ENCODE assay signal across 16 cellular contexts in genomic region chr3:128730521-128730920, GRCh38. TPM values are rescaled to one million over a fixed set of nuclear protein-coding genes. Genes with fewer than 3 reads are reported as not detected.
A peak's percentile ranks its signal among the peaks of the same experiment; 100 is the strongest.
DNase-seq lines count a peak whose midpoint lies in the region; ATAC-seq and TF ChIP-seq lines count a peak whose summit lies in the region.
"Had no signal": no experiment of that assay in that cellular context is flagged by ENCODE, and none has a peak within 500 bp of the region (broad histone marks: within the 10 kb centered on the region; RNA-seq: fewer than 3 reads in every experiment).

No MANE protein-coding gene starts in this region.

- H3K4me3 ChIP-seq in IMR-90 (ENCODE audit: insufficient read depth, low read depth, low read length) (no peak overlapping the region), osteoblast (ENCODE audit: insufficient read depth, low read length) (peak overlapping the region; percentile 1), Caco-2 (ENCODE audit: low read depth, low read length) (no peak overlapping the region)
- H3K4me3 ChIP-seq: Peyer's patch, tibial nerve had no signal

- no peak for DNase-seq in activated CD4-positive, alpha-beta T cell treated with anti-CD3 and anti-CD28 coated beads for 36 hours
- no peak for DNase-seq in activated CD4-positive, alpha-beta T cell treated with anti-CD3 and anti-CD28 coated beads, Interleukin-2, amount 50 U/mL, for 4 hours
- DNase-seq in IMR-90 (no peak), chondrocyte (ENCODE audit: low spot score) (no peak), osteoblast (ENCODE audit: insufficient read length, low spot score, missing footprints) (peak; percentile 86), Caco-2 (no peak), NCI-H2107 treated with DMSO at 0.1 percent for 48 hours (lab: John Stamatoyannopoulos, UW; ENCODE audit: unreplicated experiment) (no peak), nucleus accumbens (lab: John Stamatoyannopoulos, UW) (no peak)
- DNase-seq: activated CD4-positive, alpha-beta T cell treated with anti-CD3 and anti-CD28 coated beads, Interleukin-2, amount 50 U/mL, for 48 hours; aorta; DMS53; KBM-7; NCI-H1436; NCI-H510A treated with DMSO at 0.1 percent for 48 hours had no signal

- no peak for TF ChIP-seq POLR2A in IMR-90 (IDR thresholded peaks at IDR 0.05; ENCODE audit: low read depth, low read length)

- H2AFZ ChIP-seq in IMR-90 (replicated peaks; ENCODE audit: low read length, poor library complexity) (no peak overlapping the region), osteoblast (ENCODE audit: low read length) (no peak overlapping the region)

- H3K27me3 ChIP-seq in IMR-90 (ENCODE audit: control insufficient read depth, insufficient read depth, low read length) (no peaks in the 10 kb centered on the region), osteoblast (ENCODE audit: insufficient read depth, low read length) (no peaks in the 10 kb centered on the region), Caco-2 (replicated peaks; ENCODE audit: control insufficient read depth, insufficient read depth, low read length) (no peaks in the 10 kb centered on the region)
- H3K27me3 ChIP-seq: Peyer's patch, tibial nerve had no signal

- POLR2A ChIA-PET in activated CD4-positive, alpha-beta T cell treated with anti-CD3 and anti-CD28 coated beads for 36 hours (lab: Charles Lee): interaction anchor here (0.7 to 2.1 kb wide), 4 partner anchors 27 to 80 kb away, joined by 3 to 7 read pairs (median 5); no protein-coding TSS in a partner anchor
- POLR2A ChIA-PET in IMR-90 (lab: Charles Lee; ENCODE audit: unreplicated experiment): no interaction called here
- POLR2A ChIA-PET in Caco-2 (lab: Charles Lee): no interaction called here

- peaks cover 98% of the 10 kb centered on the region for H3K79me2 ChIP-seq in osteoblast (ENCODE audit: insufficient read depth, low read length)

- no peak overlapping the region for H2AK5ac ChIP-seq in IMR-90 (ENCODE audit: low read depth, low read length)

- no peak overlapping the region for H3K56ac ChIP-seq in IMR-90 (ENCODE audit: extremely low read depth, insufficient read depth, low read length)

- H3K79me1 ChIP-seq in IMR-90 (ENCODE audit: low read depth in 1 of 2, low read length in 2 of 2): peaks cover 4 to 54% of the 10 kb centered on the region in 2 experiments; a peak in 3 of 4 replicates

- H3K4me1 ChIP-seq in IMR-90 (ENCODE audit: control insufficient read depth, insufficient read depth, low read length) (peaks cover 17% of the 10 kb centered on the region), osteoblast (ENCODE audit: insufficient read depth, low read length) (peaks cover 34% of the 10 kb centered on the region), Caco-2 (peaks cover 22% of the 10 kb centered on the region)

- peak overlapping the region; percentile 1; the same call in 1 of the 2 replicates for H3K23ac ChIP-seq in IMR-90 (ENCODE audit: low read depth, low read length)

- H4K20me1 ChIP-seq in IMR-90 (ENCODE audit: insufficient read depth, low read length) (peaks cover 95% of the 10 kb centered on the region), osteoblast (ENCODE audit: insufficient read depth, low read length) (peaks cover 87% of the 10 kb centered on the region)

- no peak overlapping the region for H2BK20ac ChIP-seq in IMR-90 (ENCODE audit: low read depth, low read length)

- H3K4ac ChIP-seq in IMR-90 (ENCODE audit: low read depth, low read length): no peak overlapping the region

- TF ChIP-seq RAD21 in IMR-90 (IDR thresholded peaks at IDR 0.05; ENCODE audit: low read length): no peak

- CTCF ChIA-PET in activated CD4-positive, alpha-beta T cell treated with anti-CD3 and anti-CD28 coated beads for 36 hours (lab: Charles Lee): interaction anchor here (0.6 to 6.9 kb wide), 7 partner anchors 8 to 65 kb away, joined by 3 to 29 read pairs (median 3); no protein-coding TSS in a partner anchor
- CTCF ChIA-PET in IMR-90 (lab: Yijun Ruan, JAX) (interaction anchor here (1.0 to 1.9 kb wide), 2 partner anchors 50 to 64 kb away, joined by 4 to 10 read pairs; no protein-coding TSS in a partner anchor), Caco-2 (lab: Charles Lee) (no interaction called here)

- no peak overlapping the region for H4K8ac ChIP-seq in IMR-90 (ENCODE audit: low read depth in 2 of 2, low read length in 2 of 2)

- BruUV-seq in IMR-90 (replicated peaks; lab: Mats Ljungman, UMichigan): no TSS peak
- BruUV-seq in Caco-2 (replicated peaks; lab: Mats Ljungman, UMichigan): no TSS peak

- no CpG with 5 or more reads among the region's 2 CpGs for WGBS in IMR-90 (ENCODE audit: extremely low coverage in 2 of 2, insufficient read length in 1 of 2), 2 experiments

- H3K27ac Mint-ChIP-seq in activated CD4-positive, alpha-beta T cell treated with anti-CD3 and anti-CD28 coated beads for 36 hours: peak overlapping the region; percentile 38
- peak overlapping the region; percentile 70 for H3K27ac Mint-ChIP-seq in chondrocyte (ENCODE audit: unreplicated experiment)
- no peak overlapping the region for H3K27ac Mint-ChIP-seq in Caco-2 (ENCODE audit: unreplicated experiment)

- H3K27ac ChIP-seq in IMR-90 (ENCODE audit: insufficient read depth, low read length) (peak overlapping the region; percentile 26; the same call in 1 of the 2 replicates), osteoblast (ENCODE audit: low read depth, low read length) (peak overlapping the region; percentile 71)
- H3K27ac ChIP-seq: tibial nerve had no signal

- H2BK15ac ChIP-seq in IMR-90 (ENCODE audit: low read depth, low read length): no peak overlapping the region

- H3K36me3 ChIP-seq in IMR-90 (ENCODE audit: control insufficient read depth, insufficient read depth, low read length) (peaks cover 3% of the 10 kb centered on the region), osteoblast (ENCODE audit: insufficient read depth, low read length) (no peaks in the 10 kb centered on the region), Caco-2 (ENCODE audit: control insufficient read depth, insufficient read depth, low read length) (no peaks in the 10 kb centered on the region)
- H3K36me3 ChIP-seq: Peyer's patch had no signal

- peaks cover 15% of the 10 kb centered on the region for H3K9me1 ChIP-seq in IMR-90 (ENCODE audit: insufficient read depth, low read length)

- in situ Hi-C loops in IMR-90 (cut with MboI; ENCODE audit: low sequenced_read_pairs): no loop called here

- H2AK9ac ChIP-seq in IMR-90 (replicated peaks; ENCODE audit: low read depth, low read length, poor library complexity): no peak overlapping the region

- H3K4me2 ChIP-seq in IMR-90 (ENCODE audit: low read depth, low read length) (peak overlapping the region; percentile 45; the same call in 1 of the 2 replicates), osteoblast (ENCODE audit: insufficient read depth, low read length) (peak overlapping the region; percentile 55)

- no peaks in the 10 kb centered on the region for H3K27me3 Mint-ChIP-seq in activated CD4-positive, alpha-beta T cell treated with anti-CD3 and anti-CD28 coated beads for 36 hours
- H3K27me3 Mint-ChIP-seq in chondrocyte (ENCODE audit: low read depth): no peaks in the 10 kb centered on the region
- H3K27me3 Mint-ChIP-seq in Caco-2 (ENCODE audit: insufficient read depth, unreplicated experiment): no peaks in the 10 kb centered on the region

- H4K91ac ChIP-seq in IMR-90 (ENCODE audit: insufficient read depth, low read depth, low read length): 0 out of 2 replicates have a peak overlapping the region, but pooled peaks have one; percentile 13

- H3K4me1 Mint-ChIP-seq in activated CD4-positive, alpha-beta T cell treated with anti-CD3 and anti-CD28 coated beads for 36 hours: peaks cover 79% of the 10 kb centered on the region
- H3K4me1 Mint-ChIP-seq in chondrocyte (ENCODE audit: low read depth) (peaks cover 82% of the 10 kb centered on the region), Caco-2 (ENCODE audit: low read depth, unreplicated experiment) (peaks cover 18% of the 10 kb centered on the region)

- no peak overlapping the region for H4K5ac ChIP-seq in IMR-90 (ENCODE audit: low read depth, low read length)

- H2BK5ac ChIP-seq in IMR-90 (ENCODE audit: low read depth, low read length, poor library complexity, severe bottlenecking): no peak overlapping the region

- no peak for ATAC-seq in activated CD4-positive, alpha-beta T cell treated with anti-CD3 and anti-CD28 coated beads for 36 hours
- ATAC-seq in IMR-90 (ENCODE audit: low read depth): no peak

- dilution Hi-C loops in IMR-90 (cut with HindIII; ENCODE audit: low sequenced_read_pairs, unreplicated experiment): no loop called here

- H3K9me3 Mint-ChIP-seq in activated CD4-positive, alpha-beta T cell treated with anti-CD3 and anti-CD28 coated beads for 36 hours (ENCODE audit: low read depth): no peaks in the 10 kb centered on the region
- H3K9me3 Mint-ChIP-seq in chondrocyte (ENCODE audit: low read depth) (no peaks in the 10 kb centered on the region), Caco-2 (ENCODE audit: unreplicated experiment) (no peaks in the 10 kb centered on the region)

- no peak overlapping the region for H3K18ac ChIP-seq in IMR-90 (ENCODE audit: low read depth, low read length)

- intact Hi-C loops in activated CD4-positive, alpha-beta T cell treated with anti-CD3 and anti-CD28 coated beads for 36 hours (cut with DNase I, micrococcal nuclease): loop anchor here in 1 of 2 experiments (1.0 kb wide), 1 partner anchor 58 kb away; no protein-coding TSS in a partner anchor
- intact Hi-C loops in IMR-90 (cut with micrococcal nuclease) (no loop called here), Caco-2 (cut with micrococcal nuclease; ENCODE audit: unreplicated experiment) (no loop called here)

- no peak overlapping the region for H3K9ac ChIP-seq in IMR-90 (ENCODE audit: low read depth, low read length)

- H3K9me3 ChIP-seq in IMR-90 (ENCODE audit: control insufficient read depth, insufficient read depth, low read length) (no peaks in the 10 kb centered on the region), osteoblast (ENCODE audit: low read depth, low read length) (no peaks in the 10 kb centered on the region), Caco-2 (no peaks in the 10 kb centered on the region)
- H3K9me3 ChIP-seq: Peyer's patch, tibial nerve had no signal

- peaks cover 48% of the 10 kb centered on the region for H3K36me3 Mint-ChIP-seq in activated CD4-positive, alpha-beta T cell treated with anti-CD3 and anti-CD28 coated beads for 36 hours (ENCODE audit: low read depth)
- H3K36me3 Mint-ChIP-seq in chondrocyte (ENCODE audit: low read depth): peaks cover 2% of the 10 kb centered on the region
- H3K36me3 Mint-ChIP-seq in Caco-2 (ENCODE audit: insufficient read depth, unreplicated experiment): peaks cover 27% of the 10 kb centered on the region

- TF ChIP-seq CTCF in IMR-90 (conservative IDR thresholded peaks at IDR 0.05; ENCODE audit: low read depth, low read length): no peak
- TF ChIP-seq CTCF in chondrocyte (IDR thresholded peaks at IDR 0.05): no peak
- TF ChIP-seq CTCF in osteoblast (IDR thresholded peaks at IDR 0.05; ENCODE audit: extremely low read depth, low read depth, low read length): no peak
- TF ChIP-seq CTCF in Caco-2 (IDR thresholded peaks at IDR 0.05; ENCODE audit: insufficient read depth in 1 of 2, low read depth in 1 of 2, low read length in 1 of 2, severe bottlenecking in 1 of 2, unreplicated experiment in 1 of 2): no peak

- no peak overlapping the region; the same call in 1 of the 2 replicates for H3K14ac ChIP-seq in IMR-90 (replicated peaks; ENCODE audit: low read depth, low read length)

- peak overlapping the region; percentile 20 for H3K4me3 Mint-ChIP-seq in activated CD4-positive, alpha-beta T cell treated with anti-CD3 and anti-CD28 coated beads for 36 hours
- H3K4me3 Mint-ChIP-seq in chondrocyte (ENCODE audit: unreplicated experiment) (no peak overlapping the region), Caco-2 (ENCODE audit: unreplicated experiment) (no peak overlapping the region)

- no peak overlapping the region for H2BK120ac ChIP-seq in IMR-90 (ENCODE audit: low read depth, low read length)

RNA-seq across cellular contexts. Expression of gene RAB7A, which starts 4.5 kb away (rescaled TPM):
- 100 to 1,000 TPM; 297 to 534 TPM for total RNA-seq in activated CD4-positive, alpha-beta T cell treated with anti-CD3 and anti-CD28 coated beads for 36 hours
- 57.0 and 65.3 TPM in 2 replicates for total RNA-seq in IMR-90 (2012; rRNA removed)
- 240 TPM in 2 replicates for polyA plus RNA-seq in IMR-90 (2012; rRNA removed)
- polyA plus RNA-seq in IMR-90 (2012; cell fraction: cytosol; rRNA removed): 115 and 146 TPM in 2 replicates
- 24.1 and 76.0 TPM in 2 replicates for polyA plus RNA-seq in IMR-90 (2012; cell fraction: nucleus; rRNA removed; ENCODE audit: low replicate concordance)
- total RNA-seq in chondrocyte: 204 to 231 TPM (median 216 TPM) in 3 replicates
- total RNA-seq in osteoblast: 86.0 and 86.1 TPM in 2 replicates
- total RNA-seq in Caco-2 (2022): 262 and 284 TPM in 2 replicates
